ENCODE assay signal across 10 cellular contexts in the genomic region with DNA sequence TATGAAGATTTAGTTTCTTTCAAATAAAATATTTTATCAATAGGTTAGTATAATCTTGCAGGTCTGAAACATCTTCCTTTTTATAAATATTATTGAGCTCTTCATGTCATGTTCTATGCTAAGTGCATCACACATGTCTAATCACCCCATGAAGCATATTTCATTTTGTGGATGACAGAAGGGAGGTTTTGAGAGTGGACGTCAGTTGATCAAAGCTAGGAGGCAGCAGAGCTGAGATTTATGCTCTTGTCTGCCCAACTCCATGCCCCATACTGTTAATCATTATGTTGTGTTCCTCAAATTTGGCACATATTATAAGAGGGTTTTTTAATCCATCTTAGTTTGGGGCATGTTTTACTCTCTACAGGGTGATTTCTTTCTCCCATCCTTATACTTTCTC. TPM values are rescaled to one million over a fixed set of nuclear protein-coding genes. Genes with fewer than 3 reads are reported as not detected.
A peak's percentile ranks its signal among the peaks of the same experiment; 100 is the strongest.
DNase-seq lines count a peak whose midpoint lies in the region; ATAC-seq and TF ChIP-seq lines count a peak whose summit lies in the region.
"Had no signal": no experiment of that assay in that cellular context is flagged by ENCODE, and none has a peak within 500 bp of the region (broad histone marks: within the 10 kb centered on the region; RNA-seq: fewer than 3 reads in every experiment).

No MANE protein-coding gene starts in this region.

- H3K27me3 ChIP-seq in AG04450 (ENCODE audit: control insufficient read depth, insufficient read depth, low read length) (no peaks in the 10 kb centered on the region), kidney epithelial cell (ENCODE audit: control insufficient read depth, insufficient read depth, low read length) (no peaks in the 10 kb centered on the region), PC-9 (ENCODE audit: insufficient read depth, low read depth) (no peaks in the 10 kb centered on the region), MM.1S (replicated peaks; ENCODE audit: insufficient read depth, low read length) (peaks cover 10% of the 10 kb centered on the region; the same call in 1 of the 2 replicates)

- DNase-seq in AG04450 (ENCODE audit: low read depth, low spot score) (no peak), OCI-LY7 (ENCODE audit: low spot score) (no peak), kidney epithelial cell (ENCODE audit: low read depth) (no peak), GM20000 (ENCODE audit: low spot score) (no peak), PC-9 (no peak), MM.1S (no peak)
- DNase-seq: left ventricle myocardium superior, NCI-H146 had no signal

- H3K4me1 ChIP-seq in OCI-LY7 (ENCODE audit: insufficient read depth, low read length, poor library complexity, severe bottlenecking) (peaks cover 23% of the 10 kb centered on the region), PC-9 (replicated peaks; ENCODE audit: insufficient read depth) (peaks cover 14% of the 10 kb centered on the region), MM.1S (ENCODE audit: low read length) (peaks cover 37% of the 10 kb centered on the region)

- intact Hi-C loops in OCI-LY7 (cut with micrococcal nuclease; ENCODE audit: unreplicated experiment) = loop anchor here (5.0 kb wide), 1 partner anchor 89 kb away; no protein-coding TSS in a partner anchor
- intact Hi-C loops in PC-9 (cut with micrococcal nuclease; ENCODE audit: unreplicated experiment) = no loop called here

- H3K9me3 ChIP-seq in AG04450 (ENCODE audit: control insufficient read depth, insufficient read depth, low read length) = no peaks in the 10 kb centered on the region; the same call in 1 of the 2 replicates
- no peaks in the 10 kb centered on the region for H3K9me3 ChIP-seq in OCI-LY7 (ENCODE audit: low read length)
- no peaks in the 10 kb centered on the region for H3K9me3 ChIP-seq in PC-9 (ENCODE audit: insufficient read depth, low read depth)
- H3K9me3 ChIP-seq in MM.1S (replicated peaks; ENCODE audit: insufficient read depth, low read length) = no peaks in the 10 kb centered on the region

- H3K27ac ChIP-seq in AG04450 (ENCODE audit: low read depth, low read length) = no peak overlapping the region
- no peak overlapping the region for H3K27ac ChIP-seq in OCI-LY7 (ENCODE audit: low read depth, low read length, poor library complexity, severe bottlenecking)
- H3K27ac ChIP-seq in PC-9 = no peak overlapping the region
- H3K27ac ChIP-seq in MM.1S (ENCODE audit: low read length) = no peak overlapping the region

- POLR2A ChIA-PET in AG04450 (lab: Yijun Ruan, JAX) = interaction anchor here (0.8 kb wide), 1 partner anchor 8 kb away, joined by 3 read pairs; no protein-coding TSS in a partner anchor
- POLR2A ChIA-PET in OCI-LY7 (lab: Charles Lee) = interaction anchor here (0.6 to 1.5 kb wide), 7 partner anchors 11 to 251 kb away, joined by 3 to 15 read pairs (median 5); a partner anchor contains a TSS
- POLR2A ChIA-PET in PC-9 (lab: Charles Lee; ENCODE audit: unreplicated experiment) = no interaction called here

- H3F3A ChIP-seq in PC-9 (ENCODE audit: insufficient read depth, low read depth) = no peaks in the 10 kb centered on the region
- H3F3A ChIP-seq in MM.1S (ENCODE audit: insufficient read depth, low read length) = no peaks in the 10 kb centered on the region; the same call in 1 of the 2 replicates

- H3K36me3 ChIP-seq in OCI-LY7 (ENCODE audit: insufficient read depth, low read length) (no peaks in the 10 kb centered on the region), kidney epithelial cell (ENCODE audit: control insufficient read depth, insufficient read depth, low read length) (no peaks in the 10 kb centered on the region), PC-9 (ENCODE audit: low read depth) (no peaks in the 10 kb centered on the region), MM.1S (replicated peaks; ENCODE audit: insufficient read depth, low read length) (no peaks in the 10 kb centered on the region)

- no peaks in the 10 kb centered on the region for H3K9me2 ChIP-seq in OCI-LY7 (ENCODE audit: insufficient read depth, low read length)
- H3K9me2 ChIP-seq in PC-9 (ENCODE audit: insufficient read depth) = no peaks in the 10 kb centered on the region
- H3K9me2 ChIP-seq in MM.1S (replicated peaks; ENCODE audit: insufficient read depth, low read length) = no peaks in the 10 kb centered on the region

- H3K79me2 ChIP-seq in OCI-LY7 (ENCODE audit: insufficient read depth, low read depth, low read length) (no peaks in the 10 kb centered on the region), PC-9 (ENCODE audit: low read depth) (peaks cover 6% of the 10 kb centered on the region; the same call in 1 of the 2 replicates), MM.1S (ENCODE audit: low read length) (no peaks in the 10 kb centered on the region)

- H2AFZ ChIP-seq in OCI-LY7 (ENCODE audit: low read length) = peak overlapping the region; percentile 10; the same call in 1 of the 2 replicates
- no peak overlapping the region for H2AFZ ChIP-seq in PC-9
- no peak overlapping the region for H2AFZ ChIP-seq in MM.1S (ENCODE audit: low read length)

- TF ChIP-seq CTCF in AG04450 (IDR thresholded peaks at IDR 0.05; ENCODE audit: low read depth, low read length) = peak; percentile 21; the same call in 1 of the 2 replicates
- TF ChIP-seq CTCF in OCI-LY7 (conservative IDR thresholded peaks at IDR 0.05; ENCODE audit: low read length) = peak; percentile 62
- peak; percentile 27 for TF ChIP-seq CTCF in kidney epithelial cell (IDR thresholded peaks at IDR 0.05; ENCODE audit: insufficient read depth, low read length, poor library complexity, severe bottlenecking)
- no peak for TF ChIP-seq CTCF in GM20000 (IDR thresholded peaks at IDR 0.05; ENCODE audit: extremely low read depth, missing control alignments)
- no peak for TF ChIP-seq CTCF in PC-9 (conservative IDR thresholded peaks at IDR 0.05)
- TF ChIP-seq CTCF in MM.1S (IDR thresholded peaks at IDR 0.05; ENCODE audit: low read length) = no peak; the same call in 1 of the 2 replicates

- H3K4me2 ChIP-seq in OCI-LY7 (ENCODE audit: low read length) = no peak overlapping the region
- H3K4me2 ChIP-seq in PC-9 = no peak overlapping the region
- no peak overlapping the region for H3K4me2 ChIP-seq in MM.1S (ENCODE audit: low read depth, low read length)

- BruUV-seq in OCI-LY7 (replicated peaks; lab: Mats Ljungman, UMichigan) = no TSS peak
- BruUV-seq in PC-9 (replicated peaks; lab: Mats Ljungman, UMichigan) = no TSS peak

- CTCF ChIA-PET in AG04450 (lab: Charles Lee) (interaction anchor here (0.6 to 2.3 kb wide), 7 partner anchors 30 to 146 kb away, joined by 3 to 9 read pairs (median 3); a partner anchor contains a TSS), OCI-LY7 (lab: Charles Lee; ENCODE audit: unreplicated experiment) (no interaction called here), PC-9 (lab: Charles Lee) (interaction anchor here (1.1 kb wide), 1 partner anchor 169 kb away, joined by 3 read pairs; no protein-coding TSS in a partner anchor)

- H3K9ac ChIP-seq in MM.1S (ENCODE audit: low read length) = no peak overlapping the region

- H3K4me3 ChIP-seq in AG04450 (ENCODE audit: low read depth, low read length) (no peak overlapping the region), OCI-LY7 (ENCODE audit: low read depth, low read length, poor library complexity, severe bottlenecking) (no peak overlapping the region), kidney epithelial cell (ENCODE audit: low read depth, low read length) (no peak overlapping the region), PC-9 (no peak overlapping the region), MM.1S (ENCODE audit: low read length) (no peak overlapping the region)

- ATAC-seq in GM21423 (IDR thresholded peaks at IDR 0.05; ENCODE audit: unreplicated experiment) (peak; percentile 28), GM19395 (IDR thresholded peaks at IDR 0.05; ENCODE audit: unreplicated experiment) (no peak)
- ATAC-seq: left ventricle myocardium superior had no signal

- H4K20me1 ChIP-seq in OCI-LY7 (ENCODE audit: insufficient read depth, low read length) = no peaks in the 10 kb centered on the region
- no peaks in the 10 kb centered on the region for H4K20me1 ChIP-seq in PC-9 (ENCODE audit: insufficient read depth)
- no peaks in the 10 kb centered on the region for H4K20me1 ChIP-seq in MM.1S (ENCODE audit: insufficient read depth, low read length)

RNA-seq across cellular contexts. Expression of a gene that starts 22.7 kb away (rescaled TPM):
- polyA plus RNA-seq in AG04450 (2011; rRNA removed) = 85.7 and 86.2 TPM in 2 replicates
- 102 and 117 TPM in 2 replicates for polyA minus RNA-seq in AG04450 (2011; rRNA and poly(A)+ RNA removed)
- total RNA-seq in OCI-LY7 (2014; rRNA removed; shearing (Covaris generic)) = 3.9 and 5.3 TPM in 2 replicates
- 6.2 and 7.6 TPM in 2 replicates for total RNA-seq in OCI-LY7 (2022)
- total RNA-seq in kidney epithelial cell = 46.3 and 48.8 TPM in 2 replicates
- 28.5 and 43.3 TPM in 2 replicates for total RNA-seq in PC-9 (2021)

Comparison
In these comparisons a context has a peak if more than half of its experiments do, and no peak if none do; other contexts are left out.
1. CTCF ChIP-seq: peak in AG04450 (single experiment), OCI-LY7 (single experiment) and kidney epithelial cell (single experiment); none in GM20000 (single experiment), PC-9 (single experiment) and MM.1S (single experiment).